1 cellular context compared by ENCODE assay signal in genomic region chr4:186749611-186750281, GRCh38.
A peak's percentile ranks its signal among the peaks of the same experiment; 100 is the strongest.
TF ChIP-seq lines count a peak whose summit lies in the region.

No MANE protein-coding gene starts in this region.

TF ChIP-seq in HepG2, 621 proteins besides CTCF, POLR2A, EP300 and RAD21 (continued from another document):
- TF ChIP-seq ARID4A (CRISPR knock-in tag; IDR thresholded peaks at IDR 0.05; ENCODE audit: borderline replicate concordance) (no peak), ZFAT (CRISPR knock-in tag; conservative IDR thresholded peaks at IDR 0.05) (0 out of 2 replicates have a peak, but pooled peaks have one; percentile 38), ZNF468 (CRISPR knock-in tag; IDR thresholded peaks at IDR 0.05) (no peak), ZNF292 (CRISPR knock-in tag; IDR thresholded peaks at IDR 0.05; ENCODE audit: borderline replicate concordance, low read depth) (no peak), SKIL (CRISPR knock-in tag; IDR thresholded peaks at IDR 0.05; ENCODE audit: borderline replicate concordance) (no peak), ELF1 (CRISPR knock-in tag; IDR thresholded peaks at IDR 0.05) (peak; percentile 68), ZNF331 (CRISPR knock-in tag; IDR thresholded peaks at IDR 0.05) (no peak), ZNF703 (CRISPR knock-in tag; IDR thresholded peaks at IDR 0.05; ENCODE audit: borderline replicate concordance) (no peak), FOXA3 (CRISPR knock-in tag; IDR thresholded peaks at IDR 0.05) (peak; percentile 37; the same call in 1 of the 2 replicates), E2F2 (CRISPR knock-in tag; IDR thresholded peaks at IDR 0.05; ENCODE audit: borderline replicate concordance) (no peak), ZNF598 (CRISPR knock-in tag; IDR thresholded peaks at IDR 0.05; ENCODE audit: borderline replicate concordance) (no peak), ZNF225 (CRISPR knock-in tag; IDR thresholded peaks at IDR 0.05) (no peak)
